Comparison of ENCODE assay signal across 1 cellular context in the genomic region with DNA sequence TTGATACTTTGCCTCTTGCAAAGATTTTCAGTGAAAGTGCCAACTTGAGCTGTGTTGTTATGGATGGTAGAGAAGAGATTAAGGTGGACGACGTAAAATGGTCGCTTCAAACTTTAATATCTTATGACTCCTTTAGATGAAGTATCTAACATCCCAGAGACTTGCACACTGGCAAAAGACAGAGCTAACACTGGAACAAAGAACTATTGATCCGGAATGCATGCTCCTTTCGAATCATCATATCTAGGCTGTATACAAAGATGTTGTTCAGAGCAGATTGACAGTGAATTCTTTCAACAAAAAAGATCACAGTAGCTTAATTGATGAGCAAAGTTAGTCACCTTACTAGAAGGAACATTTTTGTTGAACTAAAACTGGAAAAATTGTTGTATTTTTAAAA.
TF ChIP-seq lines count a peak whose summit lies in the region.

No MANE protein-coding gene starts in this region.

TF ChIP-seq in H1, 55 proteins besides CTCF, POLR2A, EP300 and RAD21 (continued from another document):
- TF ChIP-seq, protein P1, sequence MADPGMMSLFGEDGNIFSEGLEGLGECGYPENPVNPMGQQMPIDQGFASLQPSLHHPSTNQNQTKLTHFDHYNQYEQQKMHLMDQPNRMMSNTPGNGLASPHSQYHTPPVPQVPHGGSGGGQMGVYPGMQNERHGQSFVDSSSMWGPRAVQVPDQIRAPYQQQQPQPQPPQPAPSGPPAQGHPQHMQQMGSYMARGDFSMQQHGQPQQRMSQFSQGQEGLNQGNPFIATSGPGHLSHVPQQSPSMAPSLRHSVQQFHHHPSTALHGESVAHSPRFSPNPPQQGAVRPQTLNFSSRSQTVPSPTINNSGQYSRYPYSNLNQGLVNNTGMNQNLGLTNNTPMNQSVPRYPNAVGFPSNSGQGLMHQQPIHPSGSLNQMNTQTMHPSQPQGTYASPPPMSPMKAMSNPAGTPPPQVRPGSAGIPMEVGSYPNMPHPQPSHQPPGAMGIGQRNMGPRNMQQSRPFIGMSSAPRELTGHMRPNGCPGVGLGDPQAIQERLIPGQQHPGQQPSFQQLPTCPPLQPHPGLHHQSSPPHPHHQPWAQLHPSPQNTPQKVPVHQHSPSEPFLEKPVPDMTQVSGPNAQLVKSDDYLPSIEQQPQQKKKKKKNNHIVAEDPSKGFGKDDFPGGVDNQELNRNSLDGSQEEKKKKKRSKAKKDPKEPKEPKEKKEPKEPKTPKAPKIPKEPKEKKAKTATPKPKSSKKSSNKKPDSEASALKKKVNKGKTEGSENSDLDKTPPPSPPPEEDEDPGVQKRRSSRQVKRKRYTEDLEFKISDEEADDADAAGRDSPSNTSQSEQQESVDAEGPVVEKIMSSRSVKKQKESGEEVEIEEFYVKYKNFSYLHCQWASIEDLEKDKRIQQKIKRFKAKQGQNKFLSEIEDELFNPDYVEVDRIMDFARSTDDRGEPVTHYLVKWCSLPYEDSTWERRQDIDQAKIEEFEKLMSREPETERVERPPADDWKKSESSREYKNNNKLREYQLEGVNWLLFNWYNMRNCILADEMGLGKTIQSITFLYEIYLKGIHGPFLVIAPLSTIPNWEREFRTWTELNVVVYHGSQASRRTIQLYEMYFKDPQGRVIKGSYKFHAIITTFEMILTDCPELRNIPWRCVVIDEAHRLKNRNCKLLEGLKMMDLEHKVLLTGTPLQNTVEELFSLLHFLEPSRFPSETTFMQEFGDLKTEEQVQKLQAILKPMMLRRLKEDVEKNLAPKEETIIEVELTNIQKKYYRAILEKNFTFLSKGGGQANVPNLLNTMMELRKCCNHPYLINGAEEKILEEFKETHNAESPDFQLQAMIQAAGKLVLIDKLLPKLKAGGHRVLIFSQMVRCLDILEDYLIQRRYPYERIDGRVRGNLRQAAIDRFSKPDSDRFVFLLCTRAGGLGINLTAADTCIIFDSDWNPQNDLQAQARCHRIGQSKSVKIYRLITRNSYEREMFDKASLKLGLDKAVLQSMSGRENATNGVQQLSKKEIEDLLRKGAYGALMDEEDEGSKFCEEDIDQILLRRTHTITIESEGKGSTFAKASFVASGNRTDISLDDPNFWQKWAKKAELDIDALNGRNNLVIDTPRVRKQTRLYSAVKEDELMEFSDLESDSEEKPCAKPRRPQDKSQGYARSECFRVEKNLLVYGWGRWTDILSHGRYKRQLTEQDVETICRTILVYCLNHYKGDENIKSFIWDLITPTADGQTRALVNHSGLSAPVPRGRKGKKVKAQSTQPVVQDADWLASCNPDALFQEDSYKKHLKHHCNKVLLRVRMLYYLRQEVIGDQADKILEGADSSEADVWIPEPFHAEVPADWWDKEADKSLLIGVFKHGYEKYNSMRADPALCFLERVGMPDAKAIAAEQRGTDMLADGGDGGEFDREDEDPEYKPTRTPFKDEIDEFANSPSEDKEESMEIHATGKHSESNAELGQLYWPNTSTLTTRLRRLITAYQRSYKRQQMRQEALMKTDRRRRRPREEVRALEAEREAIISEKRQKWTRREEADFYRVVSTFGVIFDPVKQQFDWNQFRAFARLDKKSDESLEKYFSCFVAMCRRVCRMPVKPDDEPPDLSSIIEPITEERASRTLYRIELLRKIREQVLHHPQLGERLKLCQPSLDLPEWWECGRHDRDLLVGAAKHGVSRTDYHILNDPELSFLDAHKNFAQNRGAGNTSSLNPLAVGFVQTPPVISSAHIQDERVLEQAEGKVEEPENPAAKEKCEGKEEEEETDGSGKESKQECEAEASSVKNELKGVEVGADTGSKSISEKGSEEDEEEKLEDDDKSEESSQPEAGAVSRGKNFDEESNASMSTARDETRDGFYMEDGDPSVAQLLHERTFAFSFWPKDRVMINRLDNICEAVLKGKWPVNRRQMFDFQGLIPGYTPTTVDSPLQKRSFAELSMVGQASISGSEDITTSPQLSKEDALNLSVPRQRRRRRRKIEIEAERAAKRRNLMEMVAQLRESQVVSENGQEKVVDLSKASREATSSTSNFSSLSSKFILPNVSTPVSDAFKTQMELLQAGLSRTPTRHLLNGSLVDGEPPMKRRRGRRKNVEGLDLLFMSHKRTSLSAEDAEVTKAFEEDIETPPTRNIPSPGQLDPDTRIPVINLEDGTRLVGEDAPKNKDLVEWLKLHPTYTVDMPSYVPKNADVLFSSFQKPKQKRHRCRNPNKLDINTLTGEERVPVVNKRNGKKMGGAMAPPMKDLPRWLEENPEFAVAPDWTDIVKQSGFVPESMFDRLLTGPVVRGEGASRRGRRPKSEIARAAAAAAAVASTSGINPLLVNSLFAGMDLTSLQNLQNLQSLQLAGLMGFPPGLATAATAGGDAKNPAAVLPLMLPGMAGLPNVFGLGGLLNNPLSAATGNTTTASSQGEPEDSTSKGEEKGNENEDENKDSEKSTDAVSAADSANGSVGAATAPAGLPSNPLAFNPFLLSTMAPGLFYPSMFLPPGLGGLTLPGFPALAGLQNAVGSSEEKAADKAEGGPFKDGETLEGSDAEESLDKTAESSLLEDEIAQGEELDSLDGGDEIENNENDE (IDR thresholded peaks at IDR 0.05; ENCODE audit: insufficient replicate concordance, low read length), result no peak
TF ChIP-seq in H1: peak in this region for 0.
